ENCODE assay signal across 8 cellular contexts in genomic region chr5:115544371-115545064, GRCh38. TPM values are rescaled to one million over a fixed set of nuclear protein-coding genes. Genes with fewer than 3 reads are reported as not detected.
DNase-seq lines count a peak whose midpoint lies in the region; TF ChIP-seq lines count a peak whose summit lies in the region.

TSS of gene FEM1C (minus strand) at chr5:115544775. CDS start at chr5:115543493, 1,282 bp downstream.

- peaks cover 52% of the 10 kb centered on the region for H3K36me3 Mint-ChIP-seq in HFFc6 (ENCODE audit: low read depth)

- peak within 1 kb of the TSS; percentile 99 for H3K4me3 Mint-ChIP-seq in HFFc6

- TF ChIP-seq CTCF in HFFc6 (IDR thresholded peaks at IDR 0.05) (no peak), NB4 (IDR thresholded peaks at IDR 0.05; ENCODE audit: low read depth, low read length) (no peak)

- peak within 1 kb of the TSS; percentile 93 for H3K9ac ChIP-seq in SK-N-MC (ENCODE audit: insufficient read length)

- peak within 1 kb of the TSS; percentile 82 for H3K4me3 ChIP-seq in NB4 (ENCODE audit: low read depth, low read length)
- H3K4me3 ChIP-seq in SK-N-MC = peak within 1 kb of the TSS; percentile 87

- H3K9me3 Mint-ChIP-seq in HFFc6 = peaks cover 8% of the 10 kb centered on the region

- peaks cover 2% of the 10 kb centered on the region; the same call in 1 of the 2 replicates for H3K27me3 Mint-ChIP-seq in HFFc6 (ENCODE audit: insufficient read depth)

- H3K9me3 ChIP-seq in SK-N-MC (ENCODE audit: low read depth, low read length) = peaks cover 9% of the 10 kb centered on the region; the same call in 1 of the 2 replicates

- TF ChIP-seq POLR2A in NB4 (IDR thresholded peaks at IDR 0.05; ENCODE audit: extremely low read depth, insufficient read length) = peak; percentile 84

- peaks cover 35% of the 10 kb centered on the region for H3K36me3 ChIP-seq in SK-N-MC (ENCODE audit: insufficient read depth, low read length)

- peak within 1 kb of the TSS; percentile 96 for H3K27ac Mint-ChIP-seq in HFFc6

- peak within 1 kb of the TSS; percentile 92 for H3K27ac ChIP-seq in SK-N-MC
- H3K27ac ChIP-seq in temporal lobe (ENCODE audit: low read depth, low read length) = peak within 1 kb of the TSS; percentile 91

- DNase-seq in GM04503 (ENCODE audit: low read depth) (peak; percentile 77), HFFc6 (peak; percentile 97), NB4 (ENCODE audit: low read depth) (peak; percentile 97), SK-N-MC (ENCODE audit: low read depth, low spot score) (peak; percentile 60), globus pallidus (ENCODE audit: low spot score) (peak; percentile 98), occipital lobe (lab: John Stamatoyannopoulos, UW) (peak; percentile 98)
- peak; percentile 99 for DNase-seq in activated naive CD4-positive, alpha-beta T cell treated with anti-CD3 and anti-CD28 coated beads, Interleukin-2, amount 50 U/mL, for 16 hours

- peaks cover 43% of the 10 kb centered on the region for H3K4me1 Mint-ChIP-seq in HFFc6 (ENCODE audit: low read depth)

RNA-seq across cellular contexts. Expression of gene FEM1C, which starts in this region (rescaled TPM):
- 10 to 100 TPM; 12.1 to 15.9 (median 14.9) TPM for total RNA-seq in HFFc6 (2021; fragmentation: NEBNext Ultra II Directional; extraction: Animal tissue kit (Norgen Biotek cat#: 25700))
- 73.3 TPM for total RNA-seq in occipital lobe
- total RNA-seq in temporal lobe = 50.9 TPM

Comparison
In these comparisons a context has a peak if more than half of its experiments do, and no peak if none do; other contexts are left out.
1. Peak in every context shown above with its lines: DNase-seq, H3K4me3 ChIP-seq and H3K27ac ChIP-seq.